ENCODE assay signal across 22 cellular contexts in genomic region chr1:22629886-22630285, GRCh38. TPM values are rescaled to one million over a fixed set of nuclear protein-coding genes. Genes with fewer than 3 reads are reported as not detected.
DNase-seq lines count a peak whose midpoint lies in the region; ATAC-seq, FAIRE-seq and TF ChIP-seq lines count a peak whose summit lies in the region.
"Had no signal": no experiment of that assay in that cellular context is flagged by ENCODE, and none has a peak within 500 bp of the region (broad histone marks: within the 10 kb centered on the region; RNA-seq: fewer than 3 reads in every experiment).

No MANE protein-coding gene starts in this region.

- FAIRE-seq in GM12891 (lab: Jason Lieb, UNC) (no peak), small intestine (lab: Jason Lieb, UNC) (no peak)
- FAIRE-seq: A549, D721Med, G401.6, GM12892, HepG2 had no signal

- H3K9me3 ChIP-seq in HUES48 (ENCODE audit: control insufficient read depth, insufficient read depth, low read length) (0 out of 2 replicates have a peak, but pooled peaks cover 6% of the 10 kb centered on the region), neuronal stem cell (replicated peaks in 1 of 2; ENCODE audit: control insufficient read depth in 2 of 2, insufficient read depth in 1 of 2, low read depth in 1 of 2, low read length in 2 of 2) (no peaks in the 10 kb centered on the region), small intestine (ENCODE audit: control insufficient read depth, low read depth) (no peaks in the 10 kb centered on the region)
- H3K9me3 ChIP-seq: A549, BE2C had no signal

- no peaks in the 10 kb centered on the region for H3K36me3 Mint-ChIP-seq in WTC11
- H3K36me3 Mint-ChIP-seq: CD4-positive, alpha-beta memory T cell had no signal

- H3K23ac ChIP-seq in neuronal stem cell (ENCODE audit: low read depth, low read length, poor library complexity), result no peak overlapping the region

- no peaks in the 10 kb centered on the region for H3K79me1 ChIP-seq in neuronal stem cell (ENCODE audit: low read depth, low read length)

- no peaks in the 10 kb centered on the region for H3K9me3 Mint-ChIP-seq in WTC11

- no peak overlapping the region for H3K18ac ChIP-seq in neuronal stem cell (ENCODE audit: low read length)

- H2BK15ac ChIP-seq in neuronal stem cell (ENCODE audit: low read length), result no peak overlapping the region

- H3K4me2 ChIP-seq in neuronal stem cell (ENCODE audit: insufficient read depth, low read length, poor library complexity, severe bottlenecking), result no peak overlapping the region
- H3K4me2 ChIP-seq: A549 had no signal

- H3K4me1 ChIP-seq in HUES48 (ENCODE audit: control insufficient read depth, insufficient read depth, low read length) (peaks cover 36% of the 10 kb centered on the region), neuronal stem cell (ENCODE audit: control insufficient read depth in 2 of 2, insufficient read depth in 1 of 2, low read depth in 1 of 2, low read length in 2 of 2) (peaks cover 2 to 10% of the 10 kb centered on the region in 2 donors), small intestine (ENCODE audit: control insufficient read depth in 2 of 2, insufficient read depth in 1 of 2, low read depth in 1 of 2, low read length in 1 of 2) (no peaks in the 10 kb centered on the region)
- H3K4me1 ChIP-seq: A549, BE2C had no signal

- no peak overlapping the region for H2AK5ac ChIP-seq in neuronal stem cell (ENCODE audit: low read depth, low read length)

- WGBS in neuronal stem cell (ENCODE audit: extremely low coverage in 2 of 2, insufficient read length in 2 of 2, insufficient replicate concordance in 1 of 2), 2 donors, result no CpG with 5 or more reads among the region's 2 CpGs
- 29 to 48% (median 45%) methylated on average over 2 of the region's 2 CpGs for WGBS in small intestine, 3 donors

- H3K9ac ChIP-seq in HUES48 (ENCODE audit: low read depth, low read length) (no peak overlapping the region), neuronal stem cell (ENCODE audit: low read depth, low read length, poor library complexity) (no peak overlapping the region)

- H3K4me3 ChIP-seq in HUES48 (ENCODE audit: low read depth, low read length), result no peak overlapping the region; the same call in 1 of the 2 replicates
- no peak overlapping the region for H3K4me3 ChIP-seq in neuronal stem cell (ENCODE audit: low read length in 2 of 2)
- no peak overlapping the region for H3K4me3 ChIP-seq in small intestine (ENCODE audit: low read depth in 1 of 2, low read length in 2 of 2)
- H3K4me3 ChIP-seq: A549 had no signal

- CTCF ChIA-PET in WTC11 (lab: Charles Lee), result interaction anchor here (1.1 to 1.8 kb wide), 3 partner anchors 9 to 102 kb away, joined by 4 to 12 read pairs (median 7); no protein-coding TSS in a partner anchor

- DNase-seq in WTC11 (ENCODE audit: low spot score) (no peak), iPS-NIHi11 (ENCODE audit: low spot score) (peak; percentile 56), neuronal stem cell (ENCODE audit: low spot score) (no peak), omental fat pad (ENCODE audit: low spot score) (no peak), GM12891 (ENCODE audit: insufficient read length, low spot score) (no peak), T-helper 9 cell (no peak), small intestine (no peak)
- DNase-seq: BE2C; CD4-positive, alpha-beta memory T cell; DMS153; DMS79 treated with DMSO at 0.1 percent for 48 hours; EL had no signal

- H3K4ac ChIP-seq in neuronal stem cell (ENCODE audit: low read length), result no peak overlapping the region

- peaks cover 3% of the 10 kb centered on the region; the same call in 1 of the 2 replicates for H3K27me3 Mint-ChIP-seq in WTC11 (ENCODE audit: low read depth)

- H2BK12ac ChIP-seq in neuronal stem cell (ENCODE audit: low read length), result no peak overlapping the region

- H2BK120ac ChIP-seq in neuronal stem cell (ENCODE audit: low read depth, low read length), result no peak overlapping the region

- H3K4me3 Mint-ChIP-seq in WTC11, result 0 out of 2 replicates have a peak overlapping the region, but pooled peaks have one; percentile 16
- H3K4me3 Mint-ChIP-seq: CD4-positive, alpha-beta memory T cell had no signal

- TF ChIP-seq CTCF in WTC11 (IDR thresholded peaks at IDR 0.05) (no peak), omental fat pad (IDR thresholded peaks at IDR 0.05) (no peak)

- H3K14ac ChIP-seq in neuronal stem cell (ENCODE audit: low read length), result no peak overlapping the region

- H3K27me3 ChIP-seq in HUES48 (ENCODE audit: control insufficient read depth, insufficient read depth, low read length), result no peaks in the 10 kb centered on the region
- H3K27me3 ChIP-seq in neuronal stem cell (ENCODE audit: control insufficient read depth in 3 of 3, insufficient read depth in 3 of 3, low read depth in 1 of 3, low read length in 3 of 3), result peaks cover 0 to 44% (median 0%) of the 10 kb centered on the region in 3 experiments
- peaks cover 0 to 9% of the 10 kb centered on the region in 2 donors for H3K27me3 ChIP-seq in small intestine (ENCODE audit: control insufficient read depth in 2 of 2, insufficient read depth in 2 of 2, low read length in 2 of 2)
- H3K27me3 ChIP-seq: BE2C had no signal

- H3K27ac ChIP-seq in HUES48 (ENCODE audit: low read depth, low read length) (peak overlapping the region; percentile 38), neuronal stem cell (replicated peaks; ENCODE audit: low read length) (no peak overlapping the region), small intestine (ENCODE audit: low read depth in 1 of 2, low read length in 1 of 2) (no peak overlapping the region)
- H3K27ac ChIP-seq: A549, C4-2B had no signal

- H3K36me3 ChIP-seq in HUES48 (ENCODE audit: control insufficient read depth, insufficient read depth, low read length) (no peaks in the 10 kb centered on the region), neuronal stem cell (replicated peaks in 1 of 2; ENCODE audit: control insufficient read depth in 2 of 2, insufficient read depth in 2 of 2, low read length in 2 of 2) (no peaks in the 10 kb centered on the region), small intestine (ENCODE audit: control insufficient read depth in 2 of 2, insufficient read depth in 2 of 2, low read length in 2 of 2) (no peaks in the 10 kb centered on the region)
- H3K36me3 ChIP-seq: BE2C had no signal

- POLR2A ChIA-PET in WTC11 (lab: Charles Lee), result no interaction called here

- peak overlapping the region; percentile 48 for H2AFZ ChIP-seq in neuronal stem cell (ENCODE audit: low read length)

- H4K8ac ChIP-seq in neuronal stem cell (ENCODE audit: low read depth, low read length), result no peak overlapping the region

- no peak overlapping the region for H2BK5ac ChIP-seq in neuronal stem cell (ENCODE audit: low read length)

- no peak for TF ChIP-seq POLR2A in GM12891 (IDR thresholded peaks at IDR 0.05; ENCODE audit: low read depth, low read length)

- peaks cover 55% of the 10 kb centered on the region for H3K4me1 Mint-ChIP-seq in WTC11
- H3K4me1 Mint-ChIP-seq: CD4-positive, alpha-beta memory T cell had no signal

- ATAC-seq in WTC11, result peak; percentile 51
- ATAC-seq in omental fat pad (ENCODE audit: low FRiP score), result no peak
- ATAC-seq: A549, HepG2 had no signal

- H3K27ac Mint-ChIP-seq in WTC11, result peak overlapping the region; percentile 58
- H3K27ac Mint-ChIP-seq: CD4-positive, alpha-beta memory T cell had no signal

- no peak overlapping the region for H4K91ac ChIP-seq in neuronal stem cell (ENCODE audit: low read depth, low read length, poor library complexity)

TF ChIP-seq in WTC11, 78 proteins besides CTCF, POLR2A, EP300 and RAD21 (continues in another document):
- no peak for TF ChIP-seq CREM (CRISPR knock-in tag; IDR thresholded peaks at IDR 0.05)
- no peak for TF ChIP-seq ETV6 (CRISPR knock-in tag; IDR thresholded peaks at IDR 0.05)

TF ChIP-seq in GM12891, 5 proteins besides CTCF, POLR2A, EP300 and RAD21:
- TF ChIP-seq PAX5 (IDR thresholded peaks at IDR 0.05; ENCODE audit: insufficient read depth, low read length, severe bottlenecking) (no peak), POU2F2 (IDR thresholded peaks at IDR 0.05; ENCODE audit: low read depth, low read length) (no peak), SPI1 (IDR thresholded peaks at IDR 0.05; ENCODE audit: low read depth, low read length) (no peak), TAF1 (IDR thresholded peaks at IDR 0.05; ENCODE audit: low read depth, low read length) (no peak), POLR2AphosphoS5 (IDR thresholded peaks at IDR 0.05; ENCODE audit: low read depth, low read length) (no peak)

RNA-seq across cellular contexts. Expression of gene C1QA, which starts 6.5 kb away (rescaled TPM):
- total RNA-seq in WTC11 (2021) (0.50 to 0.92 TPM (median 0.76 TPM) in 3 replicates), omental fat pad (100 to 1,000 TPM; 273 to 435 (median 364) TPM)
- polyA plus RNA-seq in neuronal stem cell (2013, experiment 1 of 2), result not detected
- not detected for polyA plus RNA-seq in neuronal stem cell (2013, experiment 2 of 2)
- not detected for polyA plus RNA-seq in GM12891 (2012; ENCODE audit: low read depth, missing spikeins)
- 100 to 1,000 TPM in 2 of 3 donors, 10 to 100 TPM in 1; 25.7 to 215 (median 128) TPM for polyA plus RNA-seq in small intestine
- total RNA-seq: H4, HepG2, HT-29 had no signal
- polyA plus RNA-seq: A549; AG04450; CD4-positive, alpha-beta memory T cell; HepG2 had no signal

RNA-seq across cellular contexts. Expression of gene C1QC, which starts 13.5 kb away (rescaled TPM):
- total RNA-seq in WTC11 (2021) (0.21 to 0.66 TPM (median 0.28 TPM) in 3 replicates), omental fat pad (100 to 1,000 TPM; 224 to 461 (median 398) TPM)
- not detected for polyA plus RNA-seq in neuronal stem cell (2013, experiment 1 of 2)
- not detected for polyA plus RNA-seq in neuronal stem cell (2013, experiment 2 of 2)
- not detected for polyA plus RNA-seq in GM12891 (2012; ENCODE audit: low read depth, missing spikeins)
- polyA plus RNA-seq in small intestine, result 100 to 1,000 TPM in 1 of 3 donors, 10 to 100 TPM in 2; 17.7 to 181 (median 81.6) TPM
- total RNA-seq: H4, HepG2, HT-29 had no signal
- polyA plus RNA-seq: A549; AG04450; CD4-positive, alpha-beta memory T cell; HepG2 had no signal

RNA-seq across cellular contexts. Expression of gene C1QB, which starts 23.1 kb away (rescaled TPM):
- total RNA-seq in WTC11 (2021) (0.61 to 1.1 TPM (median 0.62 TPM) in 3 replicates), omental fat pad (1,000 to 10,000 TPM in 1 of 4 donors, 100 to 1,000 TPM in 3; 692 to 1,052 (median 953) TPM)
- not detected for polyA plus RNA-seq in neuronal stem cell (2013, experiment 1 of 2)
- polyA plus RNA-seq in neuronal stem cell (2013, experiment 2 of 2), result not detected
- polyA plus RNA-seq in GM12891 (2012; ENCODE audit: low read depth, missing spikeins), result not detected
- 100 to 1,000 TPM in 2 of 3 donors, 10 to 100 TPM in 1; 33.5 to 255 (median 119) TPM for polyA plus RNA-seq in small intestine
- total RNA-seq: H4, HepG2, HT-29 had no signal
- polyA plus RNA-seq: A549; AG04450; CD4-positive, alpha-beta memory T cell; HepG2 had no signal

Comparison
In these comparisons a context has a peak if more than half of its experiments do, and no peak if none do; other contexts are left out.
1. RNA of gene C1QA, which starts 6.5 kb away (total RNA-seq): 273 to 435 TPM in omental fat pad; 0.50 to 0.92 TPM in WTC11; every median in the first group is over 100 times any median in the second.
2. RNA of gene C1QC, which starts 13.5 kb away (total RNA-seq): 224 to 461 TPM in omental fat pad; 0.21 to 0.66 TPM in WTC11; every median in the first group is over 100 times any median in the second.
3. RNA of gene C1QB, which starts 23.1 kb away (total RNA-seq): 692 to 1,052 TPM in omental fat pad; 0.61 to 1.1 TPM in WTC11; every median in the first group is over 100 times any median in the second.